In the genomic region with DNA sequence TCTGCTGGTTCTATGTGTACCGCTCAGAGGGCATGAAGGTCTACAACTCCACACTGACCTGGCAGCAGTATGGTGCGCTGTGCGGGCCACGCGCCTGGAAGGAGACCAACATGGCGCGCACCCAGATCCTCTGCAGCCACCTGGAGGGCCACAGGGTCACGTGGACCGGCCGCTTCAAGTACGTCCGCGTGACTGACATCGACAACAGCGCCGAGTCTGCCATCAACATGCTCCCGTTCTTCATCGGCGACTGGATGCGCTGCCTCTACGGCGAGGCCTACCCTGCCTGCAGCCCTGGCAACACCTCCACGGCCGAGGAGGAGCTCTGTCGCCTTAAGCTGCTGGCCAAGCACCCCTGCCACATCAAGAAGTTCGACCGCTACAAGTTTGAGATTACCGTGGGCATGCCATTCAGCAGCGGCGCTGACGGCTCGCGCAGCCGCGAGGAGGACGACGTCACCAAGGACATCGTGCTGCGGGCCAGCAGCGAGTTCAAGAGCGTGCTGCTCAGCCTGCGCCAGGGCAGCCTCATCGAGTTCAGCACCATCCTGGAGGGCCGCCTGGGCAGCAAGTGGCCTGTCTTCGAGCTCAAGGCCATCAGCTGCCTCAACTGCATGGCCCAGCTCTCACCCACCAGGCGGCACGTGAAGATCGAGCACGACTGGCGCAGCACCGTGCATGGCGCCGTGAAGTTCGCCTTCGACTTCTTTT, we compare ENCODE assay signal across 9 cellular contexts.
"Had no signal": no experiment of that assay in that cellular context is flagged by ENCODE, and none has a peak within 500 bp of the region (broad histone marks: within the 10 kb centered on the region; RNA-seq: fewer than 3 reads in every experiment).

No MANE protein-coding gene starts in this region.

- H3K27ac ChIP-seq: GM23248 had no signal

- H3K4me3 ChIP-seq: GM23248, HAP-1, K562 had no signal

- ATAC-seq: HCT116, K562 had no signal

- FAIRE-seq: HTR-8/SVneo, K562 had no signal

- H3K36me3 ChIP-seq: HAP-1 had no signal

- H3K9ac ChIP-seq: GM23248 had no signal

- DNase-seq: GM23248, GOT3, H7, HFFc6, KG1 had no signal

- H3K4me1 ChIP-seq: HAP-1 had no signal

- H2AFZ ChIP-seq: GM23248 had no signal

- H3K9me3 ChIP-seq: HAP-1 had no signal
